8 cellular contexts compared by ENCODE assay signal in genomic region chr7:132655071-132655761, GRCh38.
DNase-seq lines count a peak whose midpoint lies in the region; ATAC-seq and TF ChIP-seq lines count a peak whose summit lies in the region.

No MANE protein-coding gene starts in this region.

- peak overlapping the region; percentile 77 for H3K27ac Mint-ChIP-seq in T-helper 17 cell

- 67% methylated on average over 13 of the region's 13 CpGs for WGBS in SK-N-SH (ENCODE audit: low lambda C conversion rate)

- no peak overlapping the region for H3K27ac ChIP-seq in stomach smooth muscle (ENCODE audit: low read length)
- H3K27ac ChIP-seq in SK-N-SH (ENCODE audit: low read depth in 2 of 2, low read length in 1 of 2), result no peak overlapping the region

- no peak for TF ChIP-seq EP300 in SK-N-SH (IDR thresholded peaks at IDR 0.05; ENCODE audit: borderline replicate concordance in 1 of 2, low read depth in 1 of 2, low read length in 1 of 2)

- no peaks in the 10 kb centered on the region for H3K27me3 Mint-ChIP-seq in T-helper 17 cell

- intact Hi-C loops in mucosa of descending colon (cut with DNase I, micrococcal nuclease), result no loop called here

- DNase-seq in H7 (peak; percentile 46), T-helper 17 cell (no peak), choroid plexus epithelial cell (ENCODE audit: low read depth) (peak; percentile 76), mucosa of descending colon (peak in 2 of 3 donors; percentile 32 to 55), SK-N-SH (no peak)

- no peaks in the 10 kb centered on the region for H3K27me3 ChIP-seq in H7 (ENCODE audit: control insufficient read depth, insufficient read depth, low read length)
- H3K27me3 ChIP-seq in stomach smooth muscle (ENCODE audit: control insufficient read depth in 1 of 2, insufficient read depth in 2 of 2, low read length in 2 of 2), result peaks cover 3 to 8% of the 10 kb centered on the region in 2 donors
- H3K27me3 ChIP-seq in SK-N-SH (ENCODE audit: insufficient read depth), result no peaks in the 10 kb centered on the region

- no peaks in the 10 kb centered on the region for H4K20me1 ChIP-seq in SK-N-SH (ENCODE audit: insufficient read depth)

- H3K4me2 ChIP-seq in SK-N-SH, result no peak overlapping the region

- POLR2A ChIA-PET in SK-N-SH (lab: Yijun Ruan, JAX), result no interaction called here

- H3K79me2 ChIP-seq in SK-N-SH (ENCODE audit: insufficient read depth), result no peaks in the 10 kb centered on the region

- TF ChIP-seq CTCF in choroid plexus epithelial cell (conservative IDR thresholded peaks at IDR 0.05; ENCODE audit: low read depth, low read length) (no peak), mucosa of descending colon (IDR thresholded peaks at IDR 0.05) (no peak), SK-N-SH (IDR thresholded peaks at IDR 0.05) (no peak)

- CTCF ChIA-PET in SK-N-SH (lab: Yijun Ruan, JAX), result interaction anchor here (0.6 to 1.7 kb wide), 6 partner anchors 10 to 96 kb away, joined by 3 to 9 read pairs (median 4); no protein-coding TSS in a partner anchor

- H3K4me1 ChIP-seq in mucosa of descending colon (ENCODE audit: low read depth), result no peaks in the 10 kb centered on the region
- H3K4me1 ChIP-seq in stomach smooth muscle (ENCODE audit: control insufficient read depth, insufficient read depth, low read length), result no peaks in the 10 kb centered on the region
- no peaks in the 10 kb centered on the region for H3K4me1 ChIP-seq in SK-N-SH (ENCODE audit: control insufficient read depth in 1 of 2, insufficient read depth in 2 of 2, low read depth in 1 of 2, low read length in 1 of 2)

- peaks cover 18% of the 10 kb centered on the region for H3K4me1 Mint-ChIP-seq in T-helper 17 cell

- H3K9me2 ChIP-seq in SK-N-SH, result no peaks in the 10 kb centered on the region

- peak; percentile 78 for ATAC-seq in T-helper 17 cell
- ATAC-seq in mucosa of descending colon, result peak; percentile 83
- no peak for ATAC-seq in GM21367 (IDR thresholded peaks at IDR 0.05; ENCODE audit: unreplicated experiment)
- no peak for ATAC-seq in GM21515 (IDR thresholded peaks at IDR 0.05; ENCODE audit: unreplicated experiment)

- no peaks in the 10 kb centered on the region for H3K36me3 ChIP-seq in H7 (replicated peaks; ENCODE audit: control insufficient read depth, insufficient read depth, low read length)
- no peaks in the 10 kb centered on the region for H3K36me3 ChIP-seq in mucosa of descending colon (ENCODE audit: low read depth)
- no peaks in the 10 kb centered on the region for H3K36me3 ChIP-seq in stomach smooth muscle (ENCODE audit: control insufficient read depth in 2 of 2, insufficient read depth in 2 of 2, low read length in 2 of 2)
- no peaks in the 10 kb centered on the region for H3K36me3 ChIP-seq in SK-N-SH (replicated peaks in 1 of 2; ENCODE audit: control insufficient read depth in 1 of 2, insufficient read depth in 2 of 2, low read length in 1 of 2)

- H3K9ac ChIP-seq in stomach smooth muscle (ENCODE audit: low read length in 2 of 2) (no peak overlapping the region), SK-N-SH (no peak overlapping the region)

- peak overlapping the region; percentile 31 for H3K4me3 ChIP-seq in H7 (ENCODE audit: insufficient read depth, low read depth, low read length)
- peak overlapping the region; percentile 38 for H3K4me3 ChIP-seq in choroid plexus epithelial cell (ENCODE audit: low read depth, low read length)
- no peak overlapping the region for H3K4me3 ChIP-seq in mucosa of descending colon
- peak overlapping the region; percentile 24 to 25 for H3K4me3 ChIP-seq in stomach smooth muscle (ENCODE audit: low read length in 2 of 2)
- no peak overlapping the region for H3K4me3 ChIP-seq in SK-N-SH (ENCODE audit: low read depth in 2 of 2, low read length in 1 of 2)

- peak overlapping the region; percentile 91 for H3K4me3 Mint-ChIP-seq in T-helper 17 cell

- H3K36me3 Mint-ChIP-seq in T-helper 17 cell (ENCODE audit: low read depth), result no peaks in the 10 kb centered on the region

- H2AFZ ChIP-seq in SK-N-SH (ENCODE audit: low read depth), result no peak overlapping the region

- H3K9me3 ChIP-seq in T-helper 17 cell (ENCODE audit: control insufficient read depth, low read length, poor library complexity, severe bottlenecking), result no peaks in the 10 kb centered on the region
- H3K9me3 ChIP-seq in mucosa of descending colon, result no peaks in the 10 kb centered on the region
- H3K9me3 ChIP-seq in stomach smooth muscle (ENCODE audit: control insufficient read depth in 2 of 2, low read length in 2 of 2), result no peaks in the 10 kb centered on the region
- no peaks in the 10 kb centered on the region for H3K9me3 ChIP-seq in SK-N-SH

- no peaks in the 10 kb centered on the region for H3F3A ChIP-seq in SK-N-SH (replicated peaks; ENCODE audit: insufficient read depth)

- no peak for TF ChIP-seq RAD21 in SK-N-SH (IDR thresholded peaks at IDR 0.05; ENCODE audit: low read length)

TF ChIP-seq in SK-N-SH, 30 proteins besides CTCF, POLR2A, EP300 and RAD21:
- TF ChIP-seq, protein P1, sequence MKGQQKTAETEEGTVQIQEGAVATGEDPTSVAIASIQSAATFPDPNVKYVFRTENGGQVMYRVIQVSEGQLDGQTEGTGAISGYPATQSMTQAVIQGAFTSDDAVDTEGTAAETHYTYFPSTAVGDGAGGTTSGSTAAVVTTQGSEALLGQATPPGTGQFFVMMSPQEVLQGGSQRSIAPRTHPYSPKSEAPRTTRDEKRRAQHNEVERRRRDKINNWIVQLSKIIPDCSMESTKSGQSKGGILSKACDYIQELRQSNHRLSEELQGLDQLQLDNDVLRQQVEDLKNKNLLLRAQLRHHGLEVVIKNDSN (IDR thresholded peaks at IDR 0.05; ENCODE audit: borderline replicate concordance, low read depth), result no peak
- TF ChIP-seq RFX5 (IDR thresholded peaks at IDR 0.05; ENCODE audit: low read length) (no peak), IRF3 (IDR thresholded peaks at IDR 0.05; ENCODE audit: low read depth, low read length) (no peak), FOSL2 (IDR thresholded peaks at IDR 0.05; ENCODE audit: borderline replicate concordance, low read depth) (no peak), MXI1 (IDR thresholded peaks at IDR 0.05; ENCODE audit: low read depth, low read length) (no peak), NFIC (IDR thresholded peaks at IDR 0.05; ENCODE audit: borderline replicate concordance) (no peak)

Comparison
In these comparisons a context has a peak if more than half of its experiments do, and no peak if none do; other contexts are left out.
1. DNase-seq: peak in H7 (single experiment), choroid plexus epithelial cell (single experiment) and mucosa of descending colon (2 of 3); none in T-helper 17 cell (0 of 3) and SK-N-SH (single experiment).
2. H3K4me3 ChIP-seq: peak in H7 (single experiment), choroid plexus epithelial cell (single experiment) and stomach smooth muscle (2 of 2); none in mucosa of descending colon (single experiment) and SK-N-SH (0 of 2).
3. ATAC-seq: peak in T-helper 17 cell (single experiment) and mucosa of descending colon (single experiment); none in GM21367 (single experiment) and GM21515 (single experiment).